8 cellular contexts compared by ENCODE assay signal in genomic region chr14:60092516-60092915, GRCh38.
A peak's percentile ranks its signal among the peaks of the same experiment; 100 is the strongest.
DNase-seq lines count a peak whose midpoint lies in the region; ATAC-seq and TF ChIP-seq lines count a peak whose summit lies in the region.

No MANE protein-coding gene starts in this region.

- peaks cover 14% of the 10 kb centered on the region; the same call in 1 of the 2 replicates for H4K20me1 ChIP-seq in OCI-LY3 (ENCODE audit: insufficient read depth, low read length)

- DNase-seq in ACHN (peak; percentile 47), GM12865 (ENCODE audit: low read depth) (peak; percentile 55), astrocyte of the spinal cord (ENCODE audit: low read depth, low spot score) (peak; percentile 55), skeletal muscle cell (ENCODE audit: low read depth) (no peak), middle frontal gyrus (ENCODE audit: extremely low spot score, low spot score) (no peak)

- H3K4me1 ChIP-seq in OCI-LY3 (ENCODE audit: low read length) (peaks cover 27% of the 10 kb centered on the region), iPS-18a (ENCODE audit: control insufficient read depth, low read depth, low read length) (peaks cover 23% of the 10 kb centered on the region)

- H3K9me3 ChIP-seq in OCI-LY3 (ENCODE audit: insufficient read depth, low read length) (no peaks in the 10 kb centered on the region), iPS-18a (ENCODE audit: control insufficient read depth, low read depth, low read length) (no peaks in the 10 kb centered on the region)

- no peak for ATAC-seq in GM18517 (IDR thresholded peaks at IDR 0.05; ENCODE audit: unreplicated experiment)

- peak overlapping the region; percentile 93 for H3K9ac ChIP-seq in OCI-LY3 (ENCODE audit: low read length)
- H3K9ac ChIP-seq in iPS-18a (ENCODE audit: low read length): peak overlapping the region; percentile 80

- peaks cover 6% of the 10 kb centered on the region for H3K36me3 ChIP-seq in OCI-LY3 (replicated peaks; ENCODE audit: low read depth, low read length)
- no peaks in the 10 kb centered on the region for H3K36me3 ChIP-seq in iPS-18a (ENCODE audit: control insufficient read depth, low read depth, low read length)

- TF ChIP-seq CTCF in GM12865 (IDR thresholded peaks at IDR 0.05; ENCODE audit: insufficient read depth, low read depth, low read length, missing control alignments): no peak
- TF ChIP-seq CTCF in OCI-LY3 (IDR thresholded peaks at IDR 0.05; ENCODE audit: low read depth, low read length): no peak
- TF ChIP-seq CTCF in astrocyte of the spinal cord (IDR thresholded peaks at IDR 0.05; ENCODE audit: low read depth, low read length): no peak

- H3K27me3 ChIP-seq in OCI-LY3 (ENCODE audit: low read depth, low read length) (no peaks in the 10 kb centered on the region), iPS-18a (ENCODE audit: control insufficient read depth, insufficient read depth, low read length) (no peaks in the 10 kb centered on the region)

- peak overlapping the region; percentile 96 for H3K27ac ChIP-seq in OCI-LY3 (ENCODE audit: low read length)
- H3K27ac ChIP-seq in iPS-18a (ENCODE audit: low read length): peak overlapping the region; percentile 16

- H3K4me2 ChIP-seq in OCI-LY3 (ENCODE audit: low read length): peak overlapping the region; percentile 89

- H3K79me2 ChIP-seq in OCI-LY3 (ENCODE audit: low read length): peaks cover 54% of the 10 kb centered on the region

- peak overlapping the region; percentile 76 for H2AFZ ChIP-seq in OCI-LY3 (ENCODE audit: low read depth, low read length)

- peak overlapping the region; percentile 68 for H3K4me3 ChIP-seq in GM12865 (ENCODE audit: low read depth, low read length)
- H3K4me3 ChIP-seq in OCI-LY3 (ENCODE audit: low read length): peak overlapping the region; percentile 97
- peak overlapping the region; percentile 92 for H3K4me3 ChIP-seq in astrocyte of the spinal cord (ENCODE audit: low read depth, low read length)
- peak overlapping the region; percentile 97 for H3K4me3 ChIP-seq in iPS-18a (ENCODE audit: low read length)
- H3K4me3 ChIP-seq in skeletal muscle cell (ENCODE audit: low read depth, low read length): peak overlapping the region; percentile 92

- in situ Hi-C loops in ACHN (cut with HindIII; ENCODE audit: low pct_ligation_motif_present, low pct_unique_long_range_greater_than_20kb, low sequenced_read_pairs): no loop called here
- in situ Hi-C loops in astrocyte of the spinal cord (cut with HindIII; ENCODE audit: low sequenced_read_pairs): no loop called here

Comparison
In these comparisons a context has a peak if more than half of its experiments do, and no peak if none do; other contexts are left out.
1. DNase-seq: peak in ACHN (single experiment), GM12865 (single experiment) and astrocyte of the spinal cord (single experiment); none in skeletal muscle cell (single experiment) and middle frontal gyrus (single experiment).
2. Peak in every context shown above with its lines, with median percentiles within 50 percentile points of each other: H3K4me3 ChIP-seq.